Comparison of ENCODE assay signal across 8 cellular contexts in genomic region chr17:75010683-75011406, GRCh38.
DNase-seq lines count a peak whose midpoint lies in the region; ATAC-seq and TF ChIP-seq lines count a peak whose summit lies in the region.

No MANE protein-coding gene starts in this region.

- peaks cover 21% of the 10 kb centered on the region for H3K4me1 Mint-ChIP-seq in T-helper 1 cell treated with Interleukin-12 subunit alpha and Interleukin-12 subunit beta and Interleukin-4 antibody, amounts not matched to agents 30 μg/mL and 1 μg/mL, for 36 hours (ENCODE audit: low read depth)
- H3K4me1 Mint-ChIP-seq in effector memory CD8-positive, alpha-beta T cell (ENCODE audit: low read depth in 2 of 2): peaks cover 18 to 30% of the 10 kb centered on the region in 2 donors
- H3K4me1 Mint-ChIP-seq in nephron: peaks cover 23% of the 10 kb centered on the region

- no peak for TF ChIP-seq CTCF in nephron (IDR thresholded peaks at IDR 0.05; ENCODE audit: unreplicated experiment in 3 of 3)

- DNase-seq in T-helper 1 cell (no peak), OCI-M1 (lab: John Stamatoyannopoulos, UW) (peak; percentile 42), NCI-H1105 treated with DMSO at 0.1 percent for 48 hours (lab: John Stamatoyannopoulos, UW) (no peak)
- DNase-seq in effector memory CD8-positive, alpha-beta T cell: no peak

- peaks cover 7% of the 10 kb centered on the region for H3K36me3 Mint-ChIP-seq in T-helper 1 cell treated with Interleukin-12 subunit alpha and Interleukin-12 subunit beta and Interleukin-4 antibody, amounts not matched to agents 30 μg/mL and 1 μg/mL, for 36 hours (ENCODE audit: low read depth)
- H3K36me3 Mint-ChIP-seq in effector memory CD8-positive, alpha-beta T cell (ENCODE audit: insufficient read depth): peaks cover 10% of the 10 kb centered on the region
- peaks cover 7% of the 10 kb centered on the region for H3K36me3 Mint-ChIP-seq in nephron (ENCODE audit: low read depth)

- ATAC-seq in effector memory CD8-positive, alpha-beta T cell (replicated peaks): no peak
- ATAC-seq in GM18505 (IDR thresholded peaks at IDR 0.05; ENCODE audit: unreplicated experiment): no peak
- no peak for ATAC-seq in GM19397 (IDR thresholded peaks at IDR 0.05; ENCODE audit: unreplicated experiment)

- no peaks in the 10 kb centered on the region for H3K9me3 Mint-ChIP-seq in T-helper 1 cell treated with Interleukin-12 subunit alpha and Interleukin-12 subunit beta and Interleukin-4 antibody, amounts not matched to agents 30 μg/mL and 1 μg/mL, for 36 hours
- no peaks in the 10 kb centered on the region for H3K9me3 Mint-ChIP-seq in effector memory CD8-positive, alpha-beta T cell
- no peaks in the 10 kb centered on the region for H3K9me3 Mint-ChIP-seq in nephron

- H3K27me3 Mint-ChIP-seq in T-helper 1 cell treated with Interleukin-12 subunit alpha and Interleukin-12 subunit beta and Interleukin-4 antibody, amounts not matched to agents 30 μg/mL and 1 μg/mL, for 36 hours (ENCODE audit: low read depth): peaks cover 3% of the 10 kb centered on the region
- H3K27me3 Mint-ChIP-seq in effector memory CD8-positive, alpha-beta T cell: peaks cover 0 to 3% of the 10 kb centered on the region in 2 donors
- no peaks in the 10 kb centered on the region for H3K27me3 Mint-ChIP-seq in nephron (ENCODE audit: low read depth)

- H3K27ac Mint-ChIP-seq in T-helper 1 cell treated with Interleukin-12 subunit alpha and Interleukin-12 subunit beta and Interleukin-4 antibody, amounts not matched to agents 30 μg/mL and 1 μg/mL, for 36 hours: no peak overlapping the region
- H3K27ac Mint-ChIP-seq in effector memory CD8-positive, alpha-beta T cell: peak overlapping the region in 1 of 2 donors; percentile 91
- H3K27ac Mint-ChIP-seq in nephron: peak overlapping the region; percentile 97 to 99 (median 97)

- no peak for TF ChIP-seq POLR2A in GM18505 (IDR thresholded peaks at IDR 0.05; ENCODE audit: borderline replicate concordance, extremely low read depth, insufficient read depth, insufficient read length)

- H3K4me3 Mint-ChIP-seq in T-helper 1 cell treated with Interleukin-12 subunit alpha and Interleukin-12 subunit beta and Interleukin-4 antibody, amounts not matched to agents 30 μg/mL and 1 μg/mL, for 36 hours: peak overlapping the region; percentile 29
- peak overlapping the region; percentile 4 to 18 for H3K4me3 Mint-ChIP-seq in effector memory CD8-positive, alpha-beta T cell
- peak overlapping the region; percentile 68 to 96 (median 91) for H3K4me3 Mint-ChIP-seq in nephron

Comparison
In these comparisons a context has a peak if more than half of its experiments do, and no peak if none do; other contexts are left out.
1. H3K4me3 Mint-ChIP-seq: peak in every context shown above with its lines; median percentile 91 in nephron; 29 in T-helper 1 cell treated with Interleukin-12 subunit alpha and Interleukin-12 subunit beta and Interleukin-4 antibody, amounts not matched to agents 30 μg/mL and 1 μg/mL, for 36 hours; 11 in effector memory CD8-positive, alpha-beta T cell.